24 cellular contexts compared by ENCODE assay signal in the genomic region with DNA sequence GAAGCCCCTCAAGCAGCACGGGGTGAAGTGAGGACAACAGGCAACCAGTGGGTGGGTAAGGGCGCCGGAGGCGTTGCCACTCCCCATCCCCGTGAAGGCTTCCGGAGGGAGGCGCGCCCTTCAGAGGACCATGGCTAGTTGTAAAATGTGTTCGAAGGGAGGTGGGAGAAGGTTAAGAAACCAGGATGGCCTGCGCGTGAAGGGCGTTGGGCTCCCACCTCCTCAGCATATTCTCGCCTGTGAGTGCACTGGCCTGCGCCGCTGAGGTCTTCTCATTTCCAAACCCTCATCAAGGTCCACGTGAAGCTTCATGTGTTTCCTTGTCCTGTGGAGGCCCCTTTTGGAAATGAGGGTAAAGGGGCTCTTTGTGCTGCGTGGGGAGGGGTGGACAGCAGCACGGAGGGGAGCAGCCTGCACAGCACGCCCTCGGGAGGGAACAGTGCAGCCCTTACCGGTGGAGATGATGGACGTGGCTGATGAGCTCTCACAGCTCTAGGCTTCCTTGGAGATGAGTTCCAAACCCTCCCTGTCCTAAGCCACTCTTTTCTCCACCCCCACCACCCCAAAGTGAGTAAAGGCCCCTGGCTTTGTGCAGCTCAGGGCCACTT. TPM values are rescaled to one million over a fixed set of nuclear protein-coding genes. Genes with fewer than 3 reads are reported as not detected.
A peak's percentile ranks its signal among the peaks of the same experiment; 100 is the strongest.
DNase-seq lines count a peak whose midpoint lies in the region; ATAC-seq and TF ChIP-seq lines count a peak whose summit lies in the region.
"Had no signal": no experiment of that assay in that cellular context is flagged by ENCODE, and none has a peak within 500 bp of the region (broad histone marks: within the 10 kb centered on the region; RNA-seq: fewer than 3 reads in every experiment).

No MANE protein-coding gene starts in this region.

- H3K36me3 Mint-ChIP-seq in CD14-positive monocyte: no peaks in the 10 kb centered on the region
- H3K36me3 Mint-ChIP-seq in type B pancreatic cell: no peaks in the 10 kb centered on the region

- H2AFZ ChIP-seq in mesenchymal stem cell (ENCODE audit: low read depth, low read length): no peak overlapping the region

- no peak overlapping the region for H4K8ac ChIP-seq in mesenchymal stem cell (ENCODE audit: low read length)

- no peak overlapping the region for H2BK120ac ChIP-seq in mesenchymal stem cell (ENCODE audit: low read depth, low read length)

- no peak overlapping the region for H2BK15ac ChIP-seq in mesenchymal stem cell (ENCODE audit: low read depth, poor library complexity, severe bottlenecking)

- peak overlapping the region; percentile 11 for H4K91ac ChIP-seq in mesenchymal stem cell (ENCODE audit: low read length)

- no peak overlapping the region for H3K23ac ChIP-seq in mesenchymal stem cell (ENCODE audit: low read length in 2 of 2)

- no peak overlapping the region for H3K27ac Mint-ChIP-seq in CD14-positive monocyte
- no peak overlapping the region for H3K27ac Mint-ChIP-seq in type B pancreatic cell
- H3K27ac Mint-ChIP-seq: CD4-positive, alpha-beta memory T cell had no signal

- intact Hi-C loops in CD14-positive monocyte (cut with micrococcal nuclease): no loop called here

- no peak overlapping the region for H2AK5ac ChIP-seq in mesenchymal stem cell (ENCODE audit: low read length, severe bottlenecking)

- H3K9me3 Mint-ChIP-seq in CD14-positive monocyte: peaks cover 2 to 12% (median 6%) of the 10 kb centered on the region in 7 donors
- H3K9me3 Mint-ChIP-seq in type B pancreatic cell: no peaks in the 10 kb centered on the region

- ATAC-seq in GM18868 (IDR thresholded peaks at IDR 0.05; ENCODE audit: unreplicated experiment): no peak
- ATAC-seq: Panc1, SK-N-SH treated with all-trans-retinoic acid at 6 μM for 48 hours had no signal

- H3K4me1 Mint-ChIP-seq in CD14-positive monocyte: no peaks in the 10 kb centered on the region
- H3K4me1 Mint-ChIP-seq in type B pancreatic cell (ENCODE audit: unreplicated experiment): no peaks in the 10 kb centered on the region

- H3K4me2 ChIP-seq in mesenchymal stem cell (ENCODE audit: low read length, poor library complexity, severe bottlenecking): no peak overlapping the region
- H3K4me2 ChIP-seq: BLaER1, KMS-11 had no signal

- H2BK5ac ChIP-seq in mesenchymal stem cell (ENCODE audit: low read depth, low read length, poor library complexity, severe bottlenecking): no peak overlapping the region

- TF ChIP-seq CTCF in CD14-positive monocyte (IDR thresholded peaks at IDR 0.05): no peak
- no peak for TF ChIP-seq CTCF in type B pancreatic cell (conservative IDR thresholded peaks at IDR 0.05)

- no peak overlapping the region for H3K4ac ChIP-seq in mesenchymal stem cell (ENCODE audit: low read depth in 1 of 2, low read length in 2 of 2)

- H3K27me3 Mint-ChIP-seq in CD14-positive monocyte (ENCODE audit: low read depth in 3 of 3): peaks cover 0 to 6% (median 3%) of the 10 kb centered on the region in 3 donors
- no peaks in the 10 kb centered on the region for H3K27me3 Mint-ChIP-seq in type B pancreatic cell

- H3K4me1 ChIP-seq in mesenchymal stem cell (ENCODE audit: control insufficient read depth, insufficient read depth, low read depth, low read length): no peaks in the 10 kb centered on the region
- H3K4me1 ChIP-seq in effector memory CD4-positive, alpha-beta T cell (ENCODE audit: control insufficient read depth, insufficient read depth, low read length, poor library complexity, severe bottlenecking): no peaks in the 10 kb centered on the region
- H3K4me1 ChIP-seq: Caco-2 had no signal

- H3K36me3 ChIP-seq in mesenchymal stem cell (ENCODE audit: control insufficient read depth in 1 of 2, insufficient read depth in 2 of 2, low read depth in 1 of 2, low read length in 2 of 2): no peaks in the 10 kb centered on the region
- no peaks in the 10 kb centered on the region for H3K36me3 ChIP-seq in effector memory CD4-positive, alpha-beta T cell (ENCODE audit: control insufficient read depth, insufficient read depth, low read length)
- H3K36me3 ChIP-seq: BLaER1 had no signal

- no peak overlapping the region for H3K9ac ChIP-seq in mesenchymal stem cell (ENCODE audit: low read length)
- H3K9ac ChIP-seq: BLaER1, KMS-11 had no signal

- H3K27ac ChIP-seq in mesenchymal stem cell (ENCODE audit: low read length, poor library complexity, severe bottlenecking): no peak overlapping the region
- H3K27ac ChIP-seq in effector memory CD4-positive, alpha-beta T cell (ENCODE audit: insufficient read depth, low read length, poor library complexity, severe bottlenecking): no peak overlapping the region
- H3K27ac ChIP-seq: BLaER1, KMS-11 had no signal

- DNase-seq in CD14-positive monocyte (ENCODE audit: low spot score): peak; percentile 33
- peak; percentile 4 for DNase-seq in GM03348 (ENCODE audit: low spot score)
- no peak for DNase-seq in mesenchymal stem cell
- peak; percentile 52 for DNase-seq in type B pancreatic cell (ENCODE audit: extremely low spot score, unreplicated experiment)
- no peak for DNase-seq in AG08395 (ENCODE audit: low spot score)
- DNase-seq in effector memory CD4-positive, alpha-beta T cell: no peak
- DNase-seq: Caco-2; CD4-positive, alpha-beta memory T cell; DMS153; NCI-H1092 treated with DMSO at 0.1 percent for 48 hours; NCI-H1436 treated with DMSO at 0.1 percent for 48 hours; NCI-H1930; NCI-H226; NCI-H510A treated with DMSO at 0.1 percent for 48 hours; NCI-H748 treated with DMSO at 0.1 percent for 48 hours; NK-92 treated with Interleukin-12 subunit alpha and Interleukin-12 subunit beta, amount 100 ng/mL, for 24 hours; SIG-M5 had no signal

- no peak overlapping the region for H3K4me3 Mint-ChIP-seq in CD14-positive monocyte
- H3K4me3 Mint-ChIP-seq in type B pancreatic cell: no peak overlapping the region
- H3K4me3 Mint-ChIP-seq: CD4-positive, alpha-beta memory T cell had no signal

- no peak overlapping the region for H2BK12ac ChIP-seq in mesenchymal stem cell (ENCODE audit: low read length in 2 of 2)

- no peak overlapping the region for H3K14ac ChIP-seq in mesenchymal stem cell (ENCODE audit: low read length in 2 of 2)

- WGBS in mesenchymal stem cell: 95% methylated on average over 19 of the region's 22 CpGs

- no peaks in the 10 kb centered on the region for H3K79me1 ChIP-seq in mesenchymal stem cell (replicated peaks; ENCODE audit: low read length, poor library complexity, severe bottlenecking)

- no peak overlapping the region for H3K4me3 ChIP-seq in mesenchymal stem cell (ENCODE audit: insufficient read depth in 1 of 2, low read depth in 1 of 2, low read length in 2 of 2)
- H3K4me3 ChIP-seq in effector memory CD4-positive, alpha-beta T cell (ENCODE audit: insufficient read depth, low read depth, low read length, poor library complexity, severe bottlenecking): no peak overlapping the region
- H3K4me3 ChIP-seq: BLaER1 had no signal

- peaks cover 0 to 12% of the 10 kb centered on the region in 2 experiments for H3K27me3 ChIP-seq in mesenchymal stem cell (ENCODE audit: control insufficient read depth in 1 of 2, insufficient read depth in 1 of 2, low read length in 2 of 2)
- no peaks in the 10 kb centered on the region for H3K27me3 ChIP-seq in effector memory CD4-positive, alpha-beta T cell (replicated peaks; ENCODE audit: control insufficient read depth, insufficient read depth, low read length, poor library complexity, severe bottlenecking)
- H3K27me3 ChIP-seq: BLaER1 had no signal

- H3K9me3 ChIP-seq in mesenchymal stem cell (ENCODE audit: control insufficient read depth, low read length): no peaks in the 10 kb centered on the region
- no peaks in the 10 kb centered on the region for H3K9me3 ChIP-seq in effector memory CD4-positive, alpha-beta T cell (ENCODE audit: control insufficient read depth, low read length)
- H3K9me3 ChIP-seq: BLaER1 had no signal

- no peak overlapping the region for H3K18ac ChIP-seq in mesenchymal stem cell (ENCODE audit: low read depth in 1 of 2, low read length in 2 of 2)

RNA-seq across cellular contexts. Expression of gene TEX29, which starts 8.5 kb away (rescaled TPM):
- under 1 TPM in 1 of 2 donors, not detected in 1; 0.29 TPM for polyA plus RNA-seq in CD14-positive monocyte
- 0.41 TPM for polyA plus RNA-seq in mesenchymal stem cell (2013, experiment 1 of 2)
- polyA plus RNA-seq in mesenchymal stem cell (2013, experiment 2 of 2): 0.44 TPM
- 0.62 and 0.92 TPM in 2 replicates for total RNA-seq in type B pancreatic cell (ENCODE audit: low replicate concordance)
- total RNA-seq: Caco-2, G401, H1 had no signal

Comparison
In these comparisons a context has a peak if more than half of its experiments do, and no peak if none do; other contexts are left out.
1. DNase-seq: peak in CD14-positive monocyte (single experiment), GM03348 (single experiment) and type B pancreatic cell (single experiment); none in mesenchymal stem cell (single experiment), AG08395 (single experiment) and effector memory CD4-positive, alpha-beta T cell (0 of 3).